ENCODE assay signal across 24 cellular contexts in genomic region chr4:148184922-148185321, GRCh38.
"Had no signal": no experiment of that assay in that cellular context is flagged by ENCODE, and none has a peak within 500 bp of the region (broad histone marks: within the 10 kb centered on the region; RNA-seq: fewer than 3 reads in every experiment).

No MANE protein-coding gene starts in this region.

- H3K4me3 ChIP-seq: cardiac muscle cell, colonic mucosa, esophagus squamous epithelium, gastroesophageal sphincter had no signal

- DNase-seq: activated CD4-positive, alpha-beta memory T cell treated with anti-CD3 and anti-CD28 coated beads for 36 hours; activated CD4-positive, alpha-beta T cell treated with anti-CD3 and anti-CD28 coated beads for 36 hours; activated CD4-positive, alpha-beta T cell treated with anti-CD3 and anti-CD28 coated beads, Interleukin-2, amount 10 ng/mL, durations not matched to agents 24 days and 14 days; activated CD4-positive, CD25-positive, alpha-beta regulatory T cell; activated CD4-positive, CD25-positive, alpha-beta regulatory T cell treated with anti-CD3 and anti-CD28 coated beads, Interleukin-2, amount 50 U/mL, for 72 hours; activated CD8-positive, alpha-beta memory T cell treated with anti-CD3 and anti-CD28 coated beads for 24 hours; activated effector memory CD4-positive, alpha-beta T cell treated with anti-CD3 and anti-CD28 coated beads, Interleukin-2, amount 50 U/mL, for 16 hours; activated naive CD4-positive, alpha-beta T cell treated with anti-CD3 and anti-CD28 coated beads for 36 hours; activated naive CD8-positive, alpha-beta T cell treated with anti-CD3 and anti-CD28 coated beads, Interleukin-2, amount 10 ng/mL, durations not matched to agents 7 days and 5 days; activated T-cell treated with anti-CD3 and anti-CD28 coated beads, Interleukin-2, amount 50 U/mL, for 4 hours; amniotic stem cell; anterior cingulate cortex; central memory CD4-positive, alpha-beta T cell; cerebellar nuclear complex; colonic mucosa; effector CD8-positive, alpha-beta T cell; esophagus squamous epithelium; foreskin melanocyte; T-helper 2 cell had no signal

- H3K27me3 Mint-ChIP-seq: activated CD4-positive, alpha-beta memory T cell treated with anti-CD3 and anti-CD28 coated beads for 36 hours; activated CD4-positive, alpha-beta T cell treated with anti-CD3 and anti-CD28 coated beads for 36 hours; activated CD4-positive, alpha-beta T cell treated with anti-CD3 and anti-CD28 coated beads, Interleukin-2, amount 10 ng/mL, durations not matched to agents 24 days and 14 days; activated naive CD4-positive, alpha-beta T cell treated with anti-CD3 and anti-CD28 coated beads, Interleukin-2, amount 50 U/mL, for 24 hours; activated naive CD8-positive, alpha-beta T cell treated with anti-CD3 and anti-CD28 coated beads, Interleukin-2, amount 10 ng/mL, durations not matched to agents 7 days and 5 days had no signal

- H3K9me3 ChIP-seq: colonic mucosa, esophagus squamous epithelium, gastroesophageal sphincter had no signal

- H3K4me1 ChIP-seq: colonic mucosa, esophagus squamous epithelium, gastroesophageal sphincter had no signal

- ATAC-seq: activated CD4-positive, alpha-beta T cell treated with anti-CD3 and anti-CD28 coated beads for 36 hours; activated T-cell treated with anti-CD3 and anti-CD28 coated beads, Interleukin-2, amount 50 U/mL, for 4 hours; gastroesophageal sphincter had no signal

- H3K4me3 Mint-ChIP-seq: activated CD4-positive, alpha-beta memory T cell treated with anti-CD3 and anti-CD28 coated beads for 36 hours; activated CD4-positive, alpha-beta T cell treated with anti-CD3 and anti-CD28 coated beads for 36 hours; activated CD4-positive, alpha-beta T cell treated with anti-CD3 and anti-CD28 coated beads, Interleukin-2, amount 10 ng/mL, durations not matched to agents 24 days and 14 days; activated naive CD4-positive, alpha-beta T cell treated with anti-CD3 and anti-CD28 coated beads for 36 hours; activated naive CD4-positive, alpha-beta T cell treated with anti-CD3 and anti-CD28 coated beads, Interleukin-2, amount 50 U/mL, for 24 hours; activated naive CD8-positive, alpha-beta T cell treated with anti-CD3 and anti-CD28 coated beads, Interleukin-2, amount 10 ng/mL, durations not matched to agents 7 days and 5 days; activated T-cell treated with anti-CD3 and anti-CD28 coated beads, Interleukin-2, amount 50 U/mL, for 4 hours had no signal

- H3K4me1 Mint-ChIP-seq: activated CD4-positive, alpha-beta T cell treated with anti-CD3 and anti-CD28 coated beads, Interleukin-2, amount 10 ng/mL, durations not matched to agents 24 days and 14 days had no signal

- H3K27me3 ChIP-seq: cardiac muscle cell, colonic mucosa, esophagus squamous epithelium, gastroesophageal sphincter had no signal

- H3K9me3 Mint-ChIP-seq: activated T-cell treated with anti-CD3 and anti-CD28 coated beads, Interleukin-2, amount 50 U/mL, for 4 hours; activated T-helper 2 cell treated with anti-CD3 and anti-CD28 coated beads, Interferon-gamma antibody, Interleukin-2, Interleukin-4, amounts not matched to agents 10 μg/mL and 5 μg/mL and 100 μg/mL, durations not matched to agents 14 hours and 24 hours and 36 hours had no signal

- H3K27ac Mint-ChIP-seq: activated CD4-positive, alpha-beta memory T cell treated with anti-CD3 and anti-CD28 coated beads for 36 hours; activated CD4-positive, alpha-beta T cell treated with anti-CD3 and anti-CD28 coated beads for 36 hours; activated CD4-positive, alpha-beta T cell treated with anti-CD3 and anti-CD28 coated beads, Interleukin-2, amount 10 ng/mL, durations not matched to agents 24 days and 14 days; activated naive CD4-positive, alpha-beta T cell treated with anti-CD3 and anti-CD28 coated beads for 36 hours; activated naive CD4-positive, alpha-beta T cell treated with anti-CD3 and anti-CD28 coated beads, Interleukin-2, amount 50 U/mL, for 24 hours; activated naive CD8-positive, alpha-beta T cell treated with anti-CD3 and anti-CD28 coated beads, Interleukin-2, amount 10 ng/mL, durations not matched to agents 7 days and 5 days; activated T-helper 2 cell treated with anti-CD3 and anti-CD28 coated beads, Interferon-gamma antibody, Interleukin-2, Interleukin-4, amounts not matched to agents 10 μg/mL and 5 μg/mL and 100 μg/mL, durations not matched to agents 14 hours and 24 hours and 36 hours had no signal

- H3K27ac ChIP-seq: cardiac muscle cell, colonic mucosa, epithelial cell of prostate, esophagus squamous epithelium, gastroesophageal sphincter had no signal

- H3K36me3 ChIP-seq: cardiac muscle cell, colonic mucosa, esophagus squamous epithelium, gastroesophageal sphincter had no signal
